Comparison of ENCODE assay signal across 25 cellular contexts in the genomic region with DNA sequence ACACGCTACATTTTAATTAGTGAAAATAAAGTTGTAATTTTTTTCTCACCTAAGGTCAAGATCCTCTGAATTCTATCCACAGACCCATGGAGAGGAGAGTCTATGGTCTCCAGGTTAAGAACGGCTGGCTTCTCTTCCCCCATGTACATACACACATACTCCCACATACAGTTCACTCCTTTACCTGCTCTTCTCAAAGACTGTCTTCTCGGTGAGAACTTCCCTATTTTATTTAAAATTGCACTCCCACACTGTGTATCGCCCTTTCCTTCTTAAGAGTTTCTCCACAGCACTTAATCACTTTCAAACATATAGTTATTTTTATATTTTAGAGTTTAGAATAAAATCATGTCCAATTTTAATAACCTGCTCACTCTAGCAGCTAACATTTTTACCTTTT.
"Had no signal": no experiment of that assay in that cellular context is flagged by ENCODE, and none has a peak within 500 bp of the region (broad histone marks: within the 10 kb centered on the region; RNA-seq: fewer than 3 reads in every experiment).

No MANE protein-coding gene starts in this region.

- H3K27ac ChIP-seq: cardiac muscle cell, ovary, psoas muscle, skin epidermis, suprapubic skin, uterus had no signal

- H3K4me3 Mint-ChIP-seq: activated CD4-positive, alpha-beta memory T cell treated with anti-CD3 and anti-CD28 coated beads, Interleukin-2, amount 10 ng/mL, durations not matched to agents 7 days and 5 days; activated CD8-positive, alpha-beta memory T cell treated with anti-CD3 and anti-CD28 coated beads, Interleukin-2, amount 10 ng/mL, durations not matched to agents 7 days and 5 days; activated naive CD8-positive, alpha-beta T cell treated with anti-CD3 and anti-CD28 coated beads, Interleukin-2, amount 10 ng/mL, durations not matched to agents 7 days and 5 days; activated T-helper 17 cell treated with anti-CD3 and anti-CD28 coated beads, Interleukin-2, amount 50 U/mL, for 72 hours; stimulated activated naive CD8-positive, alpha-beta T cell treated with anti-CD3 and anti-CD28 coated beads, Interleukin-15, amount 100 ng/mL, for 72 hours had no signal

- H3K27ac Mint-ChIP-seq: activated B cell treated with CpG ODN at 0.5 μM for 24 hours; activated CD4-positive, alpha-beta memory T cell treated with anti-CD3 and anti-CD28 coated beads, Interleukin-2, amount 10 ng/mL, durations not matched to agents 7 days and 5 days; activated CD8-positive, alpha-beta memory T cell treated with anti-CD3 and anti-CD28 coated beads, Interleukin-2, amount 10 ng/mL, durations not matched to agents 7 days and 5 days; activated naive CD8-positive, alpha-beta T cell treated with anti-CD3 and anti-CD28 coated beads, Interleukin-2, amount 10 ng/mL, durations not matched to agents 7 days and 5 days; stimulated activated naive CD8-positive, alpha-beta T cell treated with anti-CD3 and anti-CD28 coated beads, Interleukin-15, amount 100 ng/mL, for 72 hours had no signal

- ATAC-seq: activated CD8-positive, alpha-beta memory T cell treated with anti-CD3 and anti-CD28 coated beads, Interleukin-2, amount 10 ng/mL, durations not matched to agents 7 days and 5 days; activated T-helper 17 cell treated with anti-CD3 and anti-CD28 coated beads, Interleukin-2, amount 50 U/mL, for 72 hours; mucosa of descending colon; psoas muscle; right cardiac atrium; stimulated activated naive CD8-positive, alpha-beta T cell treated with anti-CD3 and anti-CD28 coated beads, Interleukin-15, amount 100 ng/mL, for 72 hours had no signal

- H3K9me3 ChIP-seq: mucosa of descending colon, ovary, psoas muscle, suprapubic skin, transverse colon, uterus had no signal

- H3K27me3 Mint-ChIP-seq: activated B cell treated with CpG ODN at 0.5 μM for 24 hours; activated T-helper 17 cell treated with anti-CD3 and anti-CD28 coated beads, Interleukin-2, amount 50 U/mL, for 72 hours; naive B cell; stimulated activated naive CD8-positive, alpha-beta T cell treated with anti-CD3 and anti-CD28 coated beads, Interleukin-15, amount 100 ng/mL, for 72 hours had no signal

- H3K4me1 Mint-ChIP-seq: activated T-helper 17 cell treated with anti-CD3 and anti-CD28 coated beads, Interleukin-2, amount 50 U/mL, for 72 hours had no signal

- H3K4me1 ChIP-seq: uterus had no signal

- H3K27me3 ChIP-seq: ovary, suprapubic skin, transverse colon, uterus had no signal

- H3K36me3 Mint-ChIP-seq: immature natural killer cell had no signal

- H3K36me3 ChIP-seq: cardiac muscle cell, ovary, suprapubic skin, transverse colon, uterus had no signal

- H3K4me3 ChIP-seq: cardiac muscle cell, mucosa of descending colon, ovary, psoas muscle, skin epidermis, suprapubic skin, transverse colon, uterus had no signal

- H3K9me3 Mint-ChIP-seq: activated B cell treated with CpG ODN at 0.5 μM for 24 hours; activated CD4-positive, alpha-beta memory T cell treated with anti-CD3 and anti-CD28 coated beads, Interleukin-2, amount 10 ng/mL, durations not matched to agents 7 days and 5 days; activated naive CD8-positive, alpha-beta T cell treated with anti-CD3 and anti-CD28 coated beads, Interleukin-2, amount 10 ng/mL, durations not matched to agents 7 days and 5 days; activated T-helper 17 cell treated with anti-CD3 and anti-CD28 coated beads, Interleukin-2, amount 50 U/mL, for 72 hours; immature natural killer cell; naive B cell; stimulated activated naive CD8-positive, alpha-beta T cell treated with anti-CD3 and anti-CD28 coated beads, Interleukin-15, amount 100 ng/mL, for 72 hours had no signal

- DNase-seq: activated B cell treated with CpG ODN at 0.5 μM for 24 hours; activated CD4-positive, alpha-beta memory T cell treated with anti-CD3 and anti-CD28 coated beads, Interleukin-2, amount 10 ng/mL, durations not matched to agents 7 days and 5 days; activated CD4-positive, alpha-beta T cell treated with anti-CD3 and anti-CD28 coated beads for 48 hours; activated CD8-positive, alpha-beta memory T cell treated with anti-CD3 and anti-CD28 coated beads, Interleukin-2, amount 10 ng/mL, durations not matched to agents 7 days and 5 days; activated naive CD4-positive, alpha-beta T cell; activated naive CD8-positive, alpha-beta T cell treated with anti-CD3 and anti-CD28 coated beads, Interleukin-2, amount 10 ng/mL, durations not matched to agents 7 days and 5 days; activated T-cell treated with anti-CD3 and anti-CD28 coated beads, Interleukin-2, amount 50 U/mL, for 1 hour; amygdala; dermis blood vessel endothelial cell; effector memory CD4-positive, alpha-beta T cell; immature natural killer cell; mesenchymal stem cell; mucosa of descending colon; naive B cell; ovary; psoas muscle; right cardiac atrium; stimulated activated CD4-positive, alpha-beta T cell treated with anti-CD3 and anti-CD28 coated beads, Interleukin-4, amount 100 ng/mL, for 1 hour; stimulated activated naive CD8-positive, alpha-beta T cell treated with anti-CD3 and anti-CD28 coated beads, Interleukin-15, amount 100 ng/mL, for 72 hours; transverse colon; uterus had no signal
